21 cellular contexts compared by ENCODE assay signal in genomic region chr22:24542641-24543040, GRCh38. TPM values are rescaled to one million over a fixed set of nuclear protein-coding genes. Genes with fewer than 3 reads are reported as not detected.
DNase-seq lines count a peak whose midpoint lies in the region; ATAC-seq, FAIRE-seq and TF ChIP-seq lines count a peak whose summit lies in the region.
"Had no signal": no experiment of that assay in that cellular context is flagged by ENCODE, and none has a peak within 500 bp of the region (broad histone marks: within the 10 kb centered on the region; RNA-seq: fewer than 3 reads in every experiment).

No MANE protein-coding gene starts in this region.

- CTCF ChIA-PET in MCF 10A (lab: Yijun Ruan, JAX): no interaction called here

- peaks cover 72% of the 10 kb centered on the region for H3K36me3 ChIP-seq in right atrium auricular region
- peaks cover 0 to 53% (median 33%) of the 10 kb centered on the region in 3 donors for H3K36me3 ChIP-seq in pancreas
- peaks cover 67 to 68% of the 10 kb centered on the region in 2 donors for H3K36me3 ChIP-seq in ascending aorta
- no peaks in the 10 kb centered on the region; the same call in 1 of the 2 replicates for H3K36me3 ChIP-seq in GM23338 (ENCODE audit: insufficient read depth)

- FAIRE-seq in pancreas (lab: Jason Lieb, UNC): no peak

- H3K27ac ChIP-seq in right atrium auricular region (peak overlapping the region; percentile 14 to 40), pancreas (peak overlapping the region in 1 of 4 donors; percentile 27), ascending aorta (no peak overlapping the region), GM23338 (ENCODE audit: low read depth) (no peak overlapping the region)
- H3K27ac ChIP-seq: Peyer's patch, WERI-Rb-1 had no signal

- TF ChIP-seq CTCF in MCF 10A (IDR thresholded peaks at IDR 0.05; ENCODE audit: unreplicated experiment) (no peak), right atrium auricular region (IDR thresholded peaks at IDR 0.05) (no peak), pancreas (IDR thresholded peaks at IDR 0.05) (no peak), ascending aorta (IDR thresholded peaks at IDR 0.05) (no peak), GM23338 (conservative IDR thresholded peaks at IDR 0.05; ENCODE audit: low read depth in 2 of 2) (no peak)

- H3K27me3 ChIP-seq in right atrium auricular region (no peaks in the 10 kb centered on the region), pancreas (no peaks in the 10 kb centered on the region), ascending aorta (no peaks in the 10 kb centered on the region), GM23338 (ENCODE audit: insufficient read depth) (no peaks in the 10 kb centered on the region)
- H3K27me3 ChIP-seq: Peyer's patch had no signal

- POLR2A ChIA-PET in MCF 10A (lab: Yijun Ruan, JAX): interaction anchor here (1.6 kb wide), 1 partner anchor 11 kb away, joined by 6 read pairs; no protein-coding TSS in a partner anchor

- H3K9me3 Mint-ChIP-seq in MCF 10A (ENCODE audit: unreplicated experiment): no peaks in the 10 kb centered on the region
- no peaks in the 10 kb centered on the region for H3K9me3 Mint-ChIP-seq in GM23338
- H3K9me3 Mint-ChIP-seq: CD4-positive, CD25-positive, alpha-beta regulatory T cell; endodermal cell; nephron progenitor cell had no signal

- H3K36me3 Mint-ChIP-seq in MCF 10A (ENCODE audit: insufficient read depth, unreplicated experiment) (peaks cover 56% of the 10 kb centered on the region), GM23338 (ENCODE audit: low read depth) (peaks cover 50% of the 10 kb centered on the region)

- no peaks in the 10 kb centered on the region for H3F3A ChIP-seq in GM23338 (replicated peaks; ENCODE audit: low read depth)

- intact Hi-C loops in MCF 10A (cut with micrococcal nuclease) (no loop called here), pancreas (cut with DNase I) (no loop called here), ascending aorta (cut with DNase I) (no loop called here)

- no peak overlapping the region for H3K4me2 ChIP-seq in GM23338

- H3K9me3 ChIP-seq in right atrium auricular region: no peaks in the 10 kb centered on the region
- H3K9me3 ChIP-seq in pancreas: no peaks in the 10 kb centered on the region
- no peaks in the 10 kb centered on the region for H3K9me3 ChIP-seq in ascending aorta
- H3K9me3 ChIP-seq: Peyer's patch had no signal

- H3K4me1 Mint-ChIP-seq in MCF 10A (ENCODE audit: insufficient read depth, unreplicated experiment): no peaks in the 10 kb centered on the region
- no peaks in the 10 kb centered on the region for H3K4me1 Mint-ChIP-seq in GM23338
- H3K4me1 Mint-ChIP-seq: endodermal cell, nephron progenitor cell had no signal

- H3K27me3 Mint-ChIP-seq in MCF 10A (ENCODE audit: insufficient read depth, unreplicated experiment) (no peaks in the 10 kb centered on the region), GM23338 (ENCODE audit: insufficient read depth, low read depth, poor library complexity) (peaks cover 4% of the 10 kb centered on the region)
- H3K27me3 Mint-ChIP-seq: CD4-positive, CD25-positive, alpha-beta regulatory T cell had no signal

- no peak overlapping the region for H2AFZ ChIP-seq in GM23338

- H3K79me2 ChIP-seq in GM23338 (replicated peaks; ENCODE audit: insufficient read depth): no peaks in the 10 kb centered on the region

- H3K4me3 Mint-ChIP-seq in MCF 10A (ENCODE audit: unreplicated experiment): no peak overlapping the region
- H3K4me3 Mint-ChIP-seq in GM23338: no peak overlapping the region
- H3K4me3 Mint-ChIP-seq: CD4-positive, CD25-positive, alpha-beta regulatory T cell; endodermal cell; nephron progenitor cell had no signal

- H3K4me3 ChIP-seq in right atrium auricular region: no peak overlapping the region
- H3K4me3 ChIP-seq in pancreas: no peak overlapping the region
- H3K4me3 ChIP-seq in ascending aorta: no peak overlapping the region
- H3K4me3 ChIP-seq in GM23338: no peak overlapping the region
- H3K4me3 ChIP-seq: Peyer's patch had no signal

- no peaks in the 10 kb centered on the region for H3K9me2 ChIP-seq in GM23338 (ENCODE audit: insufficient read depth)

- H4K20me1 ChIP-seq in GM23338 (replicated peaks; ENCODE audit: insufficient read depth): no peaks in the 10 kb centered on the region

- in situ Hi-C loops in T47D (cut with HindIII; ENCODE audit: low pct_unique_long_range_greater_than_20kb, low sequenced_read_pairs): no loop called here

- no TSS peak for BruUV-seq in MCF 10A (replicated peaks; lab: Mats Ljungman, UMichigan)

- H3K27ac Mint-ChIP-seq in MCF 10A (ENCODE audit: low read depth, unreplicated experiment): no peak overlapping the region
- H3K27ac Mint-ChIP-seq in GM23338: no peak overlapping the region
- H3K27ac Mint-ChIP-seq: CD4-positive, CD25-positive, alpha-beta regulatory T cell; endodermal cell; nephron progenitor cell had no signal

- ATAC-seq in pancreas (peak; percentile 58 to 85 (median 72)), GM19324 (IDR thresholded peaks at IDR 0.05; ENCODE audit: low FRiP score, unreplicated experiment) (no peak), GM23338 (no peak)
- ATAC-seq: left colon had no signal

- peaks cover 0 to 44% of the 10 kb centered on the region in 2 donors for H3K4me1 ChIP-seq in right atrium auricular region
- peaks cover 19 to 25% (median 20%) of the 10 kb centered on the region in 3 donors for H3K4me1 ChIP-seq in pancreas
- peaks cover 2 to 6% of the 10 kb centered on the region in 2 donors for H3K4me1 ChIP-seq in ascending aorta
- H3K4me1 ChIP-seq in GM23338 (ENCODE audit: insufficient read depth): no peaks in the 10 kb centered on the region

- WGBS in pancreas, 2 donors: 25 to 40% methylated on average over 9 of the region's 9 CpGs

- DNase-seq in T47D (ENCODE audit: low read depth in 1 of 2, low spot score in 1 of 2) (peak; percentile 43 to 90), MCF 10A (ENCODE audit: unreplicated experiment) (no peak), right atrium auricular region (ENCODE audit: low spot score) (no peak), pancreas (peak; percentile 58 to 88 (median 76)), ascending aorta (ENCODE audit: low spot score in 2 of 2) (no peak), NCI-H2107 (lab: John Stamatoyannopoulos, UW) (no peak), GM23338 (ENCODE audit: low spot score) (no peak)
- DNase-seq: CD4-positive, CD25-positive, alpha-beta regulatory T cell; DND-41; endodermal cell; KBM-7; left colon; NCI-H1105; NCI-H2171 treated with DMSO at 0.1 percent for 48 hours; nephron progenitor cell; Peyer's patch; retina; stimulated activated CD4-positive, alpha-beta T cell treated with anti-CD3 and anti-CD28 coated beads, Interleukin-2, amount 100 ng/mL, for 24 hours; WERI-Rb-1 had no signal

TF ChIP-seq in GM23338, 12 proteins besides CTCF, POLR2A, EP300 and RAD21 (continues in another document):
- TF ChIP-seq ZNF114 (CRISPR knock-in tag; IDR thresholded peaks at IDR 0.05): no peak
- no peak for TF ChIP-seq EZH2phosphoT487 (IDR thresholded peaks at IDR 0.05; ENCODE audit: unreplicated experiment)
- no peak for TF ChIP-seq JUNB (IDR thresholded peaks at IDR 0.05; ENCODE audit: unreplicated experiment)
- no peak for TF ChIP-seq STAT1 (IDR thresholded peaks at IDR 0.05; ENCODE audit: unreplicated experiment)

RNA-seq across cellular contexts. Expression of gene GUCD1, which starts 12.3 kb away (rescaled TPM):
- total RNA-seq in MCF 10A (2022) (47.0 and 48.4 TPM in 2 replicates), right atrium auricular region (100 to 1,000 TPM; 132 to 147 TPM), pancreas (10 to 100 TPM; 41.0 to 55.2 (median 46.3) TPM), ascending aorta (80.0 TPM)
- polyA plus RNA-seq in pancreas (10 to 100 TPM; 39.9 to 41.1 TPM), GM23338 (2016; fragmentation: Nextera tagmentation; extraction: Ambion mirVana) (39.0 and 47.9 TPM in 2 replicates)
- total RNA-seq in GM23338 (2014; rRNA removed; shearing (Covaris generic)): 91.1 and 106 TPM in 2 replicates

RNA-seq across cellular contexts. Expression of gene SNRPD3, which starts 13.2 kb away (rescaled TPM):
- 90.9 and 94.6 TPM in 2 replicates for total RNA-seq in MCF 10A (2022)
- total RNA-seq in right atrium auricular region: 100 to 1,000 TPM; 100 to 125 TPM
- 10 to 100 TPM; 15.9 to 36.1 (median 27.8) TPM for total RNA-seq in pancreas
- 10 to 100 TPM; 30.6 to 58.1 TPM for polyA plus RNA-seq in pancreas
- total RNA-seq in ascending aorta: 113 TPM
- total RNA-seq in GM23338 (2014; rRNA removed; shearing (Covaris generic)): 289 and 314 TPM in 2 replicates
- 340 and 375 TPM in 2 replicates for polyA plus RNA-seq in GM23338 (2016; fragmentation: Nextera tagmentation; extraction: Ambion mirVana)

RNA-seq across cellular contexts. Expression of gene UPB1, which starts 47.5 kb away (rescaled TPM):
- total RNA-seq in MCF 10A (2022) (not detected in 2 replicates), right atrium auricular region (1 to 10 TPM; 1.7 to 2.4 TPM), pancreas (under 1 TPM; 0.08 to 0.32 (median 0.21) TPM), ascending aorta (not detected)
- polyA plus RNA-seq in pancreas (1 to 10 TPM in 1 of 2 donors, under 1 TPM in 1; 0.30 to 2.3 TPM), GM23338 (2016; fragmentation: Nextera tagmentation; extraction: Ambion mirVana) (0.13 and 0.14 TPM in 2 replicates)
- 0.16 TPM in 1 of 2 replicates, not detected in the other for total RNA-seq in GM23338 (2014; rRNA removed; shearing (Covaris generic))
- total RNA-seq: A172 had no signal
- polyA plus RNA-seq: CD4-positive, CD25-positive, alpha-beta regulatory T cell had no signal

RNA-seq across cellular contexts. Expression of gene LRRC75B, which starts 50.2 kb away (rescaled TPM):
- total RNA-seq in MCF 10A (2022) (2.6 and 3.2 TPM in 2 replicates), right atrium auricular region (1 to 10 TPM; 3.0 to 7.5 TPM), pancreas (10 to 100 TPM in 3 of 6 donors, 1 to 10 TPM in 3; 8.3 to 20.2 (median 9.8) TPM), ascending aorta (22.7 TPM)
- polyA plus RNA-seq in pancreas (100 to 1,000 TPM; 101 to 106 TPM), GM23338 (2016; fragmentation: Nextera tagmentation; extraction: Ambion mirVana) (17.6 and 21.4 TPM in 2 replicates)
- 12.8 and 22.1 TPM in 2 replicates for total RNA-seq in GM23338 (2014; rRNA removed; shearing (Covaris generic))
- total RNA-seq: CD4-positive, CD25-positive, alpha-beta regulatory T cell had no signal

Comparison
In these comparisons a context has a peak if more than half of its experiments do, and no peak if none do; other contexts are left out.
1. DNase-seq: peak in T47D (2 of 2) and pancreas (6 of 6); none in MCF 10A (single experiment), right atrium auricular region (single experiment), ascending aorta (0 of 2), NCI-H2107 (single experiment) and GM23338 (single experiment).
2. H3K27ac ChIP-seq: peak in right atrium auricular region (2 of 2); none in ascending aorta (0 of 2) and GM23338 (single experiment).
3. ATAC-seq: peak in pancreas (4 of 4); none in GM19324 (single experiment) and GM23338 (single experiment).